In genomic region chr7:13057462-13058200, GRCh38 we compare ENCODE assay signal across 9 cellular contexts.
DNase-seq lines count a peak whose midpoint lies in the region; ATAC-seq and FAIRE-seq lines count a peak whose summit lies in the region.
"Had no signal": no experiment of that assay in that cellular context is flagged by ENCODE, and none has a peak within 500 bp of the region (broad histone marks: within the 10 kb centered on the region; RNA-seq: fewer than 3 reads in every experiment).

No MANE protein-coding gene starts in this region.

- H3K4me3 Mint-ChIP-seq in activated T-helper 1 cell treated with anti-CD3 and anti-CD28 coated beads, Interleukin-12 subunit alpha, Interleukin-12 subunit beta, Interleukin-2, Interleukin-4 antibody, amounts not matched to agents 30 ng/mL and 10 ng/mL and 1 ng/mL, durations not matched to agents 14 hours and 24 hours and 36 hours, result peak overlapping the region; percentile 64

- H3K4me1 Mint-ChIP-seq in activated T-helper 1 cell treated with anti-CD3 and anti-CD28 coated beads, Interleukin-12 subunit alpha, Interleukin-12 subunit beta, Interleukin-2, Interleukin-4 antibody, amounts not matched to agents 30 ng/mL and 10 ng/mL and 1 ng/mL, durations not matched to agents 14 hours and 24 hours and 36 hours (ENCODE audit: low read depth), result peaks cover 22% of the 10 kb centered on the region

- intact Hi-C loops in activated T-helper 1 cell treated with anti-CD3 and anti-CD28 coated beads, Interleukin-12 subunit alpha, Interleukin-12 subunit beta, Interleukin-2, Interleukin-4 antibody, amounts not matched to agents 30 ng/mL and 10 ng/mL and 1 ng/mL, durations not matched to agents 14 hours and 24 hours and 36 hours (cut with micrococcal nuclease), result loop anchor here (5.0 kb wide), 1 partner anchor 370 kb away; the partner anchor contains the start of gene ARL4A

- DNase-seq in Ammon's horn (ENCODE audit: low spot score), result peak; percentile 5
- peak; percentile 23 for DNase-seq in GM19239 (ENCODE audit: insufficient read length, low spot score)
- DNase-seq in activated T-helper 1 cell treated with anti-CD3 and anti-CD28 coated beads, Interleukin-12 subunit alpha, Interleukin-12 subunit beta, Interleukin-2, Interleukin-4 antibody, amounts not matched to agents 30 ng/mL and 10 ng/mL and 1 ng/mL, durations not matched to agents 14 hours and 24 hours and 36 hours (ENCODE audit: low spot score), result no peak
- no peak for DNase-seq in frontal cortex (ENCODE audit: low spot score in 2 of 2)
- no peak for DNase-seq in DMS79 (lab: John Stamatoyannopoulos, UW)
- DNase-seq in activated CD4-positive, alpha-beta T cell treated with anti-CD3 and anti-CD28 coated beads, Interleukin-2, amount 50 U/mL, for 4 hours, result no peak
- DNase-seq in amniotic stem cell (lab: John Stamatoyannopoulos, UW), result no peak

- FAIRE-seq in GM19239 (lab: Jason Lieb, UNC) (peak; percentile 93), frontal cortex (lab: Jason Lieb, UNC) (no peak)
- FAIRE-seq: G401.6 had no signal

- peaks cover 6% of the 10 kb centered on the region for H3K36me3 Mint-ChIP-seq in activated T-helper 1 cell treated with anti-CD3 and anti-CD28 coated beads, Interleukin-12 subunit alpha, Interleukin-12 subunit beta, Interleukin-2, Interleukin-4 antibody, amounts not matched to agents 30 ng/mL and 10 ng/mL and 1 ng/mL, durations not matched to agents 14 hours and 24 hours and 36 hours (ENCODE audit: low read depth)

- peaks cover 2% of the 10 kb centered on the region for H3K27me3 Mint-ChIP-seq in activated T-helper 1 cell treated with anti-CD3 and anti-CD28 coated beads, Interleukin-12 subunit alpha, Interleukin-12 subunit beta, Interleukin-2, Interleukin-4 antibody, amounts not matched to agents 30 ng/mL and 10 ng/mL and 1 ng/mL, durations not matched to agents 14 hours and 24 hours and 36 hours (ENCODE audit: insufficient read depth)

- peak overlapping the region; percentile 67 for H3K27ac Mint-ChIP-seq in activated T-helper 1 cell treated with anti-CD3 and anti-CD28 coated beads, Interleukin-12 subunit alpha, Interleukin-12 subunit beta, Interleukin-2, Interleukin-4 antibody, amounts not matched to agents 30 ng/mL and 10 ng/mL and 1 ng/mL, durations not matched to agents 14 hours and 24 hours and 36 hours

- ATAC-seq in HG03108 (IDR thresholded peaks at IDR 0.05; ENCODE audit: unreplicated experiment), result peak; percentile 81

- H3K9me3 Mint-ChIP-seq in activated T-helper 1 cell treated with anti-CD3 and anti-CD28 coated beads, Interleukin-12 subunit alpha, Interleukin-12 subunit beta, Interleukin-2, Interleukin-4 antibody, amounts not matched to agents 30 ng/mL and 10 ng/mL and 1 ng/mL, durations not matched to agents 14 hours and 24 hours and 36 hours, result peaks cover 11% of the 10 kb centered on the region

Comparison
In these comparisons a context has a peak if more than half of its experiments do, and no peak if none do; other contexts are left out.
1. DNase-seq: peak in Ammon's horn (single experiment) and GM19239 (single experiment); none in activated T-helper 1 cell treated with anti-CD3 and anti-CD28 coated beads, Interleukin-12 subunit alpha, Interleukin-12 subunit beta, Interleukin-2, Interleukin-4 antibody, amounts not matched to agents 30 ng/mL and 10 ng/mL and 1 ng/mL, durations not matched to agents 14 hours and 24 hours and 36 hours (single experiment), frontal cortex (0 of 2), DMS79 (single experiment), activated CD4-positive, alpha-beta T cell treated with anti-CD3 and anti-CD28 coated beads, Interleukin-2, amount 50 U/mL, for 4 hours (0 of 2) and amniotic stem cell (single experiment).